10 cellular contexts compared by ENCODE assay signal in the genomic region with DNA sequence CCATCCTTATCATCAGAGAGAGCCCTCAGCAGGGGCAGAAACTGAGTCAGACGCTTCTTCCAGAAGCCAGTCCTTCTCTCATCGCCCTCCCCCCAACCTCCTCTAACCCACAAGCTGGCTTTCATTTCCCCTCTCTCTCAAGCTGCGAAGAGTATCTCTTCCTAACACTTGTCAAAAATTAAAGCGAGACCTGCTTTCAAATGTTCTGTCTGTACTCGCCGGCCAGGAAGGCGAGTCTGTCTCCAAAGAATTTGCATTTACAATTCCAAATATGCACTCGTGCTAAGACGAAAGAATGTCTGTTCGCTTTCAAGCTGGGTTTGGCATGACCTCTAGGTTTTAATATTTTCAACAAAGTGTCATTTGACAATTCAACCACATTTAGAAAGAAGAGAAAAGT.
DNase-seq lines count a peak whose midpoint lies in the region; TF ChIP-seq lines count a peak whose summit lies in the region.
"Had no signal": no experiment of that assay in that cellular context is flagged by ENCODE, and none has a peak within 500 bp of the region (broad histone marks: within the 10 kb centered on the region; RNA-seq: fewer than 3 reads in every experiment).

No MANE protein-coding gene starts in this region.

- no peak overlapping the region for H3K27ac Mint-ChIP-seq in activated CD4-positive, alpha-beta memory T cell treated with anti-CD3 and anti-CD28 coated beads, Interleukin-2, amount 10 ng/mL, durations not matched to agents 7 days and 5 days
- H3K27ac Mint-ChIP-seq: activated CD4-positive, alpha-beta T cell treated with anti-CD3 and anti-CD28 coated beads, Interleukin-2, amount 10 ng/mL, durations not matched to agents 7 days and 5 days had no signal

- no peaks in the 10 kb centered on the region for H3K79me2 ChIP-seq in OCI-LY3 (ENCODE audit: low read length)

- DNase-seq in GM04503 (ENCODE audit: low read depth) (peak; percentile 47), fibroblast of gingiva (ENCODE audit: low read depth) (peak; percentile 26), OCI-M2 (lab: John Stamatoyannopoulos, UW; ENCODE audit: unreplicated experiment) (no peak)
- no peak for DNase-seq in activated CD4-positive, alpha-beta memory T cell treated with anti-CD3 and anti-CD28 coated beads, Interleukin-2, amount 10 ng/mL, durations not matched to agents 7 days and 5 days
- no peak for DNase-seq in activated CD4-positive, alpha-beta T cell treated with anti-CD3 and anti-CD28 coated beads, Interleukin-2, amount 50 U/mL, for 1 hour

- peak overlapping the region; percentile 95 for H3K4me2 ChIP-seq in OCI-LY3 (ENCODE audit: low read length)
- H3K4me2 ChIP-seq in skeletal muscle satellite cell (ENCODE audit: low read length) = peak overlapping the region; percentile 65
- H3K4me2 ChIP-seq: PC-9 had no signal

- no peaks in the 10 kb centered on the region for H3K9me3 Mint-ChIP-seq in activated CD4-positive, alpha-beta memory T cell treated with anti-CD3 and anti-CD28 coated beads, Interleukin-2, amount 10 ng/mL, durations not matched to agents 7 days and 5 days
- H3K9me3 Mint-ChIP-seq: activated CD4-positive, alpha-beta T cell treated with anti-CD3 and anti-CD28 coated beads, Interleukin-2, amount 10 ng/mL, durations not matched to agents 7 days and 5 days had no signal

- H4K20me1 ChIP-seq in OCI-LY3 (ENCODE audit: insufficient read depth, low read length) = no peaks in the 10 kb centered on the region

- CTCF ChIA-PET in activated CD4-positive, alpha-beta memory T cell treated with anti-CD3 and anti-CD28 coated beads, Interleukin-2, amount 10 ng/mL, durations not matched to agents 7 days and 5 days (lab: Charles Lee) = interaction anchor here (1.1 to 1.2 kb wide), 2 partner anchors 9 to 46 kb away, joined by 3 read pairs; no protein-coding TSS in a partner anchor

- POLR2A ChIA-PET in activated CD4-positive, alpha-beta memory T cell treated with anti-CD3 and anti-CD28 coated beads, Interleukin-2, amount 10 ng/mL, durations not matched to agents 7 days and 5 days (lab: Charles Lee) = no interaction called here

- H3K9me3 ChIP-seq in OCI-LY3 (ENCODE audit: insufficient read depth, low read length) = no peaks in the 10 kb centered on the region
- H3K9me3 ChIP-seq in skeletal muscle satellite cell (replicated peaks; ENCODE audit: low read length) = no peaks in the 10 kb centered on the region

- H3K36me3 ChIP-seq in OCI-LY3 (replicated peaks; ENCODE audit: low read depth, low read length) (no peaks in the 10 kb centered on the region), skeletal muscle satellite cell (ENCODE audit: insufficient read depth, low read length) (no peaks in the 10 kb centered on the region)
- H3K36me3 ChIP-seq: stomach had no signal

- H2AFZ ChIP-seq in OCI-LY3 (ENCODE audit: low read depth, low read length) = 0 out of 2 replicates have a peak overlapping the region, but pooled peaks have one; percentile 3
- H2AFZ ChIP-seq: PC-9 had no signal

- H3K27ac ChIP-seq in OCI-LY3 (ENCODE audit: low read length) = no peak overlapping the region; the same call in 1 of the 2 replicates
- H3K27ac ChIP-seq: PC-9 had no signal

- no peak overlapping the region for H3K4me3 Mint-ChIP-seq in activated CD4-positive, alpha-beta memory T cell treated with anti-CD3 and anti-CD28 coated beads, Interleukin-2, amount 10 ng/mL, durations not matched to agents 7 days and 5 days
- H3K4me3 Mint-ChIP-seq: activated CD4-positive, alpha-beta T cell treated with anti-CD3 and anti-CD28 coated beads, Interleukin-2, amount 10 ng/mL, durations not matched to agents 7 days and 5 days had no signal

- H3K27me3 Mint-ChIP-seq in activated CD4-positive, alpha-beta memory T cell treated with anti-CD3 and anti-CD28 coated beads, Interleukin-2, amount 10 ng/mL, durations not matched to agents 7 days and 5 days = peaks cover 24% of the 10 kb centered on the region

- no peaks in the 10 kb centered on the region for H3K36me3 Mint-ChIP-seq in activated CD4-positive, alpha-beta memory T cell treated with anti-CD3 and anti-CD28 coated beads, Interleukin-2, amount 10 ng/mL, durations not matched to agents 7 days and 5 days (ENCODE audit: low read depth)

- H3K4me1 ChIP-seq in OCI-LY3 (ENCODE audit: low read length) (peaks cover 18% of the 10 kb centered on the region), skeletal muscle satellite cell (ENCODE audit: control insufficient read depth, insufficient read depth, low read length) (peaks cover 12% of the 10 kb centered on the region)

- H3K4me1 Mint-ChIP-seq in activated CD4-positive, alpha-beta memory T cell treated with anti-CD3 and anti-CD28 coated beads, Interleukin-2, amount 10 ng/mL, durations not matched to agents 7 days and 5 days = peaks cover 14% of the 10 kb centered on the region

- H3K4me3 ChIP-seq in OCI-LY3 (ENCODE audit: low read length) (peak overlapping the region; percentile 72), skeletal muscle satellite cell (ENCODE audit: low read length) (peak overlapping the region; percentile 33)
- H3K4me3 ChIP-seq: PC-9, stomach had no signal

- TF ChIP-seq CTCF in OCI-LY3 (IDR thresholded peaks at IDR 0.05; ENCODE audit: low read depth, low read length) = no peak

- 0 out of 2 replicates have a peak, but pooled peaks cover 7% of the 10 kb centered on the region for H3K27me3 ChIP-seq in OCI-LY3 (ENCODE audit: low read depth, low read length)
- H3K27me3 ChIP-seq in skeletal muscle satellite cell (ENCODE audit: control insufficient read depth, insufficient read depth, low read length) = no peaks in the 10 kb centered on the region

- H3K9ac ChIP-seq in OCI-LY3 (ENCODE audit: low read length) = peak overlapping the region; percentile 40
- peak overlapping the region; percentile 10 for H3K9ac ChIP-seq in skeletal muscle satellite cell (ENCODE audit: low read depth, low read length)

Comparison
In these comparisons a context has a peak if more than half of its experiments do, and no peak if none do; other contexts are left out.
1. DNase-seq: peak in GM04503 (single experiment) and fibroblast of gingiva (single experiment); none in activated CD4-positive, alpha-beta memory T cell treated with anti-CD3 and anti-CD28 coated beads, Interleukin-2, amount 10 ng/mL, durations not matched to agents 7 days and 5 days (single experiment), OCI-M2 (single experiment) and activated CD4-positive, alpha-beta T cell treated with anti-CD3 and anti-CD28 coated beads, Interleukin-2, amount 50 U/mL, for 1 hour (single experiment).